ENCODE assay signal across 10 cellular contexts in genomic region chr1:178189814-178190213, GRCh38.
DNase-seq lines count a peak whose midpoint lies in the region; ATAC-seq and TF ChIP-seq lines count a peak whose summit lies in the region.
"Had no signal": no experiment of that assay in that cellular context is flagged by ENCODE, and none has a peak within 500 bp of the region (broad histone marks: within the 10 kb centered on the region; RNA-seq: fewer than 3 reads in every experiment).

No MANE protein-coding gene starts in this region.

- no peak overlapping the region for H3K27ac Mint-ChIP-seq in endodermal cell
- H3K27ac Mint-ChIP-seq in neural crest cell (ENCODE audit: unreplicated experiment): no peak overlapping the region
- H3K27ac Mint-ChIP-seq in activated T-cell treated with anti-CD3 and anti-CD28 coated beads, Interleukin-2, amount 50 U/mL, for 72 hours: no peak overlapping the region
- H3K27ac Mint-ChIP-seq: naive B cell had no signal

- H3K9me3 Mint-ChIP-seq in endodermal cell: no peaks in the 10 kb centered on the region
- H3K9me3 Mint-ChIP-seq in neural crest cell: peaks cover 13% of the 10 kb centered on the region
- no peaks in the 10 kb centered on the region for H3K9me3 Mint-ChIP-seq in activated T-cell treated with anti-CD3 and anti-CD28 coated beads, Interleukin-2, amount 50 U/mL, for 72 hours

- peak; percentile 84 for TF ChIP-seq CTCF in endodermal cell (conservative IDR thresholded peaks at IDR 0.05)
- TF ChIP-seq CTCF in neural crest cell (conservative IDR thresholded peaks at IDR 0.05): peak; percentile 61
- peak in 1 of 3 experiments; percentile 34 for TF ChIP-seq CTCF in esophagus muscularis mucosa (IDR thresholded peaks at IDR 0.05)

- no peak for ATAC-seq in GM18517 (IDR thresholded peaks at IDR 0.05; ENCODE audit: unreplicated experiment)
- ATAC-seq in activated T-cell treated with anti-CD3 and anti-CD28 coated beads, Interleukin-2, amount 50 U/mL, for 72 hours (replicated peaks in 1 of 2): no peak

- no peak for TF ChIP-seq EP300 in esophagus muscularis mucosa (IDR thresholded peaks at IDR 0.05)

- H3K4me1 Mint-ChIP-seq in endodermal cell (peaks cover 8% of the 10 kb centered on the region), neural crest cell (no peaks in the 10 kb centered on the region)
- H3K4me1 Mint-ChIP-seq in activated T-cell treated with anti-CD3 and anti-CD28 coated beads, Interleukin-2, amount 50 U/mL, for 72 hours (ENCODE audit: low read depth): no peaks in the 10 kb centered on the region

- WGBS in endodermal cell (ENCODE audit: insufficient coverage in 1 of 2, insufficient read length in 1 of 2), 2 experiments: 73% methylated on average over 3 of the region's 3 CpGs; no CpG with 5 or more reads in 1 of the 2 experiments
- 74% methylated on average over 3 of the region's 3 CpGs for WGBS in esophagus muscularis mucosa

- no peaks in the 10 kb centered on the region for H3K36me3 Mint-ChIP-seq in endodermal cell (ENCODE audit: low read depth)
- H3K36me3 Mint-ChIP-seq in neural crest cell (ENCODE audit: low read depth): peaks cover 10% of the 10 kb centered on the region
- no peaks in the 10 kb centered on the region for H3K36me3 Mint-ChIP-seq in activated T-cell treated with anti-CD3 and anti-CD28 coated beads, Interleukin-2, amount 50 U/mL, for 72 hours (ENCODE audit: insufficient read depth in 2 of 2)
- H3K36me3 Mint-ChIP-seq: naive B cell had no signal

- no peaks in the 10 kb centered on the region for H3K27me3 ChIP-seq in endodermal cell (ENCODE audit: control insufficient read depth, insufficient read depth, low read length, poor library complexity, severe bottlenecking)
- no peaks in the 10 kb centered on the region for H3K27me3 ChIP-seq in esophagus muscularis mucosa

- intact Hi-C loops in esophagus muscularis mucosa (cut with DNase I): no loop called here

- H3K36me3 ChIP-seq in endodermal cell (ENCODE audit: control insufficient read depth, insufficient read depth, low read length): no peaks in the 10 kb centered on the region
- no peaks in the 10 kb centered on the region for H3K36me3 ChIP-seq in esophagus muscularis mucosa

- H3K4me3 ChIP-seq in endodermal cell (ENCODE audit: low read length) (no peak overlapping the region), esophagus muscularis mucosa (no peak overlapping the region)
- H3K4me3 ChIP-seq: SK-N-MC had no signal

- H3K27ac ChIP-seq in endodermal cell (ENCODE audit: low read depth, low read length) (no peak overlapping the region), esophagus muscularis mucosa (replicated peaks in 1 of 4) (no peak overlapping the region)
- H3K27ac ChIP-seq: SK-N-MC had no signal

- H3K9me3 ChIP-seq in endodermal cell (ENCODE audit: control insufficient read depth, low read length) (no peaks in the 10 kb centered on the region), esophagus muscularis mucosa (no peaks in the 10 kb centered on the region)

- H3K4me1 ChIP-seq in endodermal cell (ENCODE audit: control insufficient read depth, insufficient read depth, low read length): no peaks in the 10 kb centered on the region
- H3K4me1 ChIP-seq in esophagus muscularis mucosa: peaks cover 0 to 7% (median 6%) of the 10 kb centered on the region in 4 donors

- DNase-seq in EL: peak; percentile 44
- peak; percentile 28 for DNase-seq in HCEC 1CT
- DNase-seq in NCI-H460 (ENCODE audit: extremely low read depth, low read depth): peak; percentile 47
- DNase-seq in endodermal cell: peak; percentile 85
- DNase-seq in neural crest cell (ENCODE audit: low read depth, low spot score): no peak
- no peak for DNase-seq in esophagus muscularis mucosa (ENCODE audit: extremely low spot score)
- no peak for DNase-seq in activated T-cell treated with anti-CD3 and anti-CD28 coated beads, Interleukin-2, amount 50 U/mL, for 72 hours
- DNase-seq: naive B cell had no signal

- H3K9ac ChIP-seq in endodermal cell (ENCODE audit: extremely low read depth, low read length, poor library complexity, severe bottlenecking): no peak overlapping the region

- H3K4me3 Mint-ChIP-seq in endodermal cell (no peak overlapping the region), neural crest cell (no peak overlapping the region)
- H3K4me3 Mint-ChIP-seq in activated T-cell treated with anti-CD3 and anti-CD28 coated beads, Interleukin-2, amount 50 U/mL, for 72 hours: no peak overlapping the region
- H3K4me3 Mint-ChIP-seq: naive B cell had no signal

- H3K27me3 Mint-ChIP-seq in endodermal cell (ENCODE audit: insufficient read depth) (no peaks in the 10 kb centered on the region), neural crest cell (ENCODE audit: low read depth) (no peaks in the 10 kb centered on the region)
- no peaks in the 10 kb centered on the region for H3K27me3 Mint-ChIP-seq in activated T-cell treated with anti-CD3 and anti-CD28 coated beads, Interleukin-2, amount 50 U/mL, for 72 hours (ENCODE audit: low read depth)

- TF ChIP-seq POLR2A in esophagus muscularis mucosa (IDR thresholded peaks at IDR 0.05; ENCODE audit: low read depth): no peak

Comparison
In these comparisons a context has a peak if more than half of its experiments do, and no peak if none do; other contexts are left out.
1. DNase-seq: peak in EL (single experiment), HCEC 1CT (single experiment), NCI-H460 (single experiment) and endodermal cell (single experiment); none in neural crest cell (single experiment), esophagus muscularis mucosa (single experiment) and activated T-cell treated with anti-CD3 and anti-CD28 coated beads, Interleukin-2, amount 50 U/mL, for 72 hours (0 of 2).